ENCODE assay signal across 8 cellular contexts in the genomic region with DNA sequence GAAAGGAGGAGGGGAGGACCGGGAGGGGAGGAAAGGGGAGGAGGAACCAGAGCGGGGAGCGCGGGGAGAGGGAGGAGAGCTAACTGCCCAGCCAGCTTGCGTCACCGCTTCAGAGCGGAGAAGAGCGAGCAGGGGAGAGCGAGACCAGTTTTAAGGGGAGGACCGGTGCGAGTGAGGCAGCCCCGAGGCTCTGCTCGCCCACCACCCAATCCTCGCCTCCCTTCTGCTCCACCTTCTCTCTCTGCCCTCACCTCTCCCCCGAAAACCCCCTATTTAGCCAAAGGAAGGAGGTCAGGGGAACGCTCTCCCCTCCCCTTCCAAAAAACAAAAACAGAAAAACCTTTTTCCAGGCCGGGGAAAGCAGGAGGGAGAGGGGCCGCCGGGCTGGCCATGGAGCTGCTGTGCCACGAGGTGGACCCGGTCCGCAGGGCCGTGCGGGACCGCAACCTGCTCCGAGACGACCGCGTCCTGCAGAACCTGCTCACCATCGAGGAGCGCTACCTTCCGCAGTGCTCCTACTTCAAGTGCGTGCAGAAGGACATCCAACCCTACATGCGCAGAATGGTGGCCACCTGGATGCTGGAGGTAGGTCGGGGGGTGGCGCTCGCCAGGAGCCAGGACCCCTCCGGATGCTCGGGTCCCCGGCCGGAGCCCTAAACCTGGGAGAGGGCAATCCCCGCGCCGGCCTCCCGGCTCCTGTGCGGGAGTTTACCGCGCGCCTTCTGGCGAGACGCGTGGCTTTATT. TPM values are rescaled to one million over a fixed set of nuclear protein-coding genes. Genes with fewer than 3 reads are reported as not detected.
DNase-seq lines count a peak whose midpoint lies in the region; ATAC-seq and TF ChIP-seq lines count a peak whose summit lies in the region.

Gene CCND2 (plus strand): TSS at position 112 of the 745 bp plus-strand sequence. CDS start 279 bp downstream, at position 391.

- 0 to 1% methylated on average over 32 to 43 of the region's 52 CpGs for WGBS in tibial nerve, 2 donors

- H3K4me3 ChIP-seq in HFF-Myc (replicated peaks; ENCODE audit: low read depth, low read length) (peak within 1 kb of the TSS; percentile 38), tibial nerve (peak within 1 kb of the TSS; percentile 71 to 82 (median 72))

- H3K27me3 Mint-ChIP-seq in activated naive CD8-positive, alpha-beta T cell treated with anti-CD3 and anti-CD28 coated beads, Interleukin-2, amount 50 U/mL, for 24 hours = no peaks in the 10 kb centered on the region
- H3K27me3 Mint-ChIP-seq in osteocyte (ENCODE audit: unreplicated experiment) = peaks cover 65% of the 10 kb centered on the region

- no peaks in the 10 kb centered on the region for H3K9me3 Mint-ChIP-seq in activated naive CD8-positive, alpha-beta T cell treated with anti-CD3 and anti-CD28 coated beads, Interleukin-2, amount 50 U/mL, for 24 hours
- no peaks in the 10 kb centered on the region for H3K9me3 Mint-ChIP-seq in osteocyte (ENCODE audit: unreplicated experiment)

- peak in 1 of 2 donors; percentile 99 for TF ChIP-seq EP300 in tibial nerve (IDR thresholded peaks at IDR 0.05)

- peaks cover 0 to 51% of the 10 kb centered on the region in 2 donors for H3K27me3 ChIP-seq in tibial nerve

- peaks cover 0 to 16% (median 0%) of the 10 kb centered on the region in 3 donors for H3K36me3 ChIP-seq in tibial nerve

- no peaks in the 10 kb centered on the region for H3K9me3 ChIP-seq in tibial nerve

- intact Hi-C loops in cardiac septum (cut with DNase I) = no loop called here

- H3K36me3 Mint-ChIP-seq in activated naive CD8-positive, alpha-beta T cell treated with anti-CD3 and anti-CD28 coated beads, Interleukin-2, amount 50 U/mL, for 24 hours (ENCODE audit: low read depth) = peaks cover 42% of the 10 kb centered on the region
- peaks cover 2% of the 10 kb centered on the region for H3K36me3 Mint-ChIP-seq in osteocyte (ENCODE audit: unreplicated experiment)

- in situ Hi-C loops in SK-MEL-5 (cut with HindIII; ENCODE audit: low pct_unique_long_range_greater_than_20kb, low sequenced_read_pairs) = no loop called here

- no peak for TF ChIP-seq CTCF in HFF-Myc (IDR thresholded peaks at IDR 0.05; ENCODE audit: low read depth, low read length, missing control alignments)
- no peak for TF ChIP-seq CTCF in osteocyte (IDR thresholded peaks at IDR 0.05)
- TF ChIP-seq CTCF in tibial nerve (IDR thresholded peaks at IDR 0.05) = peak in 1 of 5 experiments; percentile 8

- H3K27ac ChIP-seq in tibial nerve = peak within 1 kb of the TSS; percentile 91 to 96 (median 94)

- H3K27ac Mint-ChIP-seq in activated naive CD8-positive, alpha-beta T cell treated with anti-CD3 and anti-CD28 coated beads, Interleukin-2, amount 50 U/mL, for 24 hours = peak within 1 kb of the TSS; percentile 100
- no peak within 1 kb of the TSS for H3K27ac Mint-ChIP-seq in osteocyte (ENCODE audit: unreplicated experiment)

- peak; percentile 34 for ATAC-seq in activated naive CD8-positive, alpha-beta T cell treated with anti-CD3 and anti-CD28 coated beads, Interleukin-2, amount 50 U/mL, for 24 hours

- H3K4me1 Mint-ChIP-seq in activated naive CD8-positive, alpha-beta T cell treated with anti-CD3 and anti-CD28 coated beads, Interleukin-2, amount 50 U/mL, for 24 hours = peaks cover 38% of the 10 kb centered on the region
- peaks cover 45% of the 10 kb centered on the region for H3K4me1 Mint-ChIP-seq in osteocyte (ENCODE audit: unreplicated experiment)

- H3K4me1 ChIP-seq in tibial nerve = peaks cover 0 to 63% (median 28%) of the 10 kb centered on the region in 4 donors

- H3K4me3 Mint-ChIP-seq in activated naive CD8-positive, alpha-beta T cell treated with anti-CD3 and anti-CD28 coated beads, Interleukin-2, amount 50 U/mL, for 24 hours = peak within 1 kb of the TSS; percentile 89
- H3K4me3 Mint-ChIP-seq in osteocyte (ENCODE audit: unreplicated experiment) = peak within 1 kb of the TSS; percentile 76

- TF ChIP-seq POLR2A in tibial nerve (IDR thresholded peaks at IDR 0.05) = peak; percentile 94 to 99

- peak; percentile 46 for DNase-seq in EL
- no peak for DNase-seq in HFF-Myc (ENCODE audit: extremely low read depth, low read depth)
- DNase-seq in SK-MEL-5 (ENCODE audit: low read depth, low spot score) = peak; percentile 48
- DNase-seq in activated naive CD8-positive, alpha-beta T cell treated with anti-CD3 and anti-CD28 coated beads, Interleukin-2, amount 50 U/mL, for 24 hours = peak; percentile 86
- DNase-seq in cardiac septum (ENCODE audit: low spot score) = peak; percentile 97
- peak; percentile 82 for DNase-seq in osteocyte (ENCODE audit: extremely low spot score, unreplicated experiment)
- peak; percentile 81 to 86 for DNase-seq in tibial nerve (ENCODE audit: low spot score in 2 of 2)
- no peak for DNase-seq in SHP77 (lab: John Stamatoyannopoulos, UW)

RNA-seq across cellular contexts. Expression of gene CCND2, which starts in this region (rescaled TPM):
- total RNA-seq in SK-MEL-5 (2014; rRNA removed; shearing (Covaris generic)) = 1.2 TPM in 2 replicates
- 2.1 and 2.2 TPM in 2 replicates for polyA plus RNA-seq in SK-MEL-5 (2015; cell fraction: cytosol; rRNA removed)
- polyA plus RNA-seq in SK-MEL-5 (2015; cell fraction: nucleus; rRNA removed) = 3.5 and 3.6 TPM in 2 replicates
- total RNA-seq in cardiac septum = 478 TPM
- total RNA-seq in osteocyte = 9.8 and 12.6 TPM in 2 replicates
- total RNA-seq in tibial nerve = 100 to 1,000 TPM in 1 of 4 donors, 10 to 100 TPM in 3; 84.1 to 124 (median 89.7) TPM

Comparison
In these comparisons a context has a peak if more than half of its experiments do, and no peak if none do; other contexts are left out.
1. DNase-seq: peak in EL (single experiment), SK-MEL-5 (single experiment), activated naive CD8-positive, alpha-beta T cell treated with anti-CD3 and anti-CD28 coated beads, Interleukin-2, amount 50 U/mL, for 24 hours (single experiment), cardiac septum (single experiment), osteocyte (single experiment) and tibial nerve (2 of 2); none in HFF-Myc (single experiment) and SHP77 (0 of 2).